In genomic region chr4:159252491-159252890, GRCh38 we compare ENCODE assay signal across 17 cellular contexts.
DNase-seq lines count a peak whose midpoint lies in the region; ATAC-seq and TF ChIP-seq lines count a peak whose summit lies in the region.
"Had no signal": no experiment of that assay in that cellular context is flagged by ENCODE, and none has a peak within 500 bp of the region (broad histone marks: within the 10 kb centered on the region; RNA-seq: fewer than 3 reads in every experiment).

No MANE protein-coding gene starts in this region.

- CTCF ChIA-PET in activated CD8-positive, alpha-beta T cell treated with anti-CD3 and anti-CD28 coated beads, Interleukin-2, amount 10 ng/mL, durations not matched to agents 7 days and 5 days (lab: Charles Lee), result no interaction called here

- H3K4me3 Mint-ChIP-seq in activated CD8-positive, alpha-beta T cell treated with anti-CD3 and anti-CD28 coated beads, Interleukin-2, amount 10 ng/mL, durations not matched to agents 7 days and 5 days, result no peak overlapping the region
- H3K4me3 Mint-ChIP-seq in stimulated activated naive CD8-positive, alpha-beta T cell treated with anti-CD3 and anti-CD28 coated beads, Interleukin-15, amount 100 ng/mL, for 72 hours, result no peak overlapping the region
- H3K4me3 Mint-ChIP-seq: activated naive CD8-positive, alpha-beta T cell; activated T-cell treated with anti-CD3 and anti-CD28 coated beads, Interleukin-2, amount 50 U/mL, for 24 hours had no signal

- H3K36me3 ChIP-seq in right atrium auricular region (no peaks in the 10 kb centered on the region), gastrocnemius medialis (no peaks in the 10 kb centered on the region)

- H3K9me3 Mint-ChIP-seq in activated naive CD4-positive, alpha-beta T cell treated with anti-CD3 and anti-CD28 coated beads, Interleukin-2, amount 50 U/mL, for 72 hours, result no peaks in the 10 kb centered on the region
- H3K9me3 Mint-ChIP-seq in activated CD8-positive, alpha-beta T cell treated with anti-CD3 and anti-CD28 coated beads, Interleukin-2, amount 10 ng/mL, durations not matched to agents 7 days and 5 days (ENCODE audit: insufficient read depth), result peaks cover 3% of the 10 kb centered on the region
- H3K9me3 Mint-ChIP-seq in stimulated activated naive CD8-positive, alpha-beta T cell treated with anti-CD3 and anti-CD28 coated beads, Interleukin-15, amount 100 ng/mL, for 72 hours, result peaks cover 0 to 5% of the 10 kb centered on the region in 2 donors

- POLR2A ChIA-PET in activated CD8-positive, alpha-beta T cell treated with anti-CD3 and anti-CD28 coated beads, Interleukin-2, amount 10 ng/mL, durations not matched to agents 7 days and 5 days (lab: Charles Lee), result no interaction called here

- H3K4me1 ChIP-seq in right atrium auricular region (peaks cover 0 to 41% of the 10 kb centered on the region in 2 donors), gastrocnemius medialis (peaks cover 17 to 23% of the 10 kb centered on the region in 2 donors)

- DNase-seq in SK-MEL-5 (ENCODE audit: low read depth, low spot score) (peak; percentile 35), dorsolateral prefrontal cortex (no peak), right atrium auricular region (ENCODE audit: low spot score) (no peak), gastrocnemius medialis (no peak), mesenteric fat pad (ENCODE audit: low spot score) (no peak)
- no peak for DNase-seq in activated naive CD4-positive, alpha-beta T cell treated with anti-CD3 and anti-CD28 coated beads, Interleukin-2, amount 50 U/mL, for 72 hours (ENCODE audit: low spot score in 2 of 2)
- no peak for DNase-seq in activated CD8-positive, alpha-beta T cell treated with anti-CD3 and anti-CD28 coated beads, Interleukin-2, amount 10 ng/mL, durations not matched to agents 7 days and 5 days
- DNase-seq in stimulated activated naive CD8-positive, alpha-beta T cell treated with anti-CD3 and anti-CD28 coated beads, Interleukin-15, amount 100 ng/mL, for 72 hours, result no peak
- DNase-seq: activated T-cell treated with anti-CD3 and anti-CD28 coated beads, Interleukin-2, amount 50 U/mL, for 24 hours; Caco-2; left colon; NCI-H2029; NCI-H446 treated with DMSO at 0.1 percent for 48 hours; NK-92 treated with Interleukin-12 subunit alpha and Interleukin-12 subunit beta, amount 100 ng/mL, for 24 hours had no signal

- intact Hi-C loops in dorsolateral prefrontal cortex (cut with DNase I) (no loop called here), gastrocnemius medialis (cut with DNase I; ENCODE audit: low total_unique reads) (no loop called here)

- TF ChIP-seq POLR2A in gastrocnemius medialis (IDR thresholded peaks at IDR 0.05), result no peak

- no peaks in the 10 kb centered on the region for H3K27me3 Mint-ChIP-seq in activated CD8-positive, alpha-beta T cell treated with anti-CD3 and anti-CD28 coated beads, Interleukin-2, amount 10 ng/mL, durations not matched to agents 7 days and 5 days (ENCODE audit: low read depth)
- no peaks in the 10 kb centered on the region for H3K27me3 Mint-ChIP-seq in stimulated activated naive CD8-positive, alpha-beta T cell treated with anti-CD3 and anti-CD28 coated beads, Interleukin-15, amount 100 ng/mL, for 72 hours
- H3K27me3 Mint-ChIP-seq: activated naive CD8-positive, alpha-beta T cell; activated T-cell treated with anti-CD3 and anti-CD28 coated beads, Interleukin-2, amount 50 U/mL, for 24 hours had no signal

- H3K4me1 Mint-ChIP-seq in activated CD8-positive, alpha-beta T cell treated with anti-CD3 and anti-CD28 coated beads, Interleukin-2, amount 10 ng/mL, durations not matched to agents 7 days and 5 days (ENCODE audit: low read depth), result peaks cover 2% of the 10 kb centered on the region
- H3K4me1 Mint-ChIP-seq in stimulated activated naive CD8-positive, alpha-beta T cell treated with anti-CD3 and anti-CD28 coated beads, Interleukin-15, amount 100 ng/mL, for 72 hours, result no peaks in the 10 kb centered on the region

- no peak overlapping the region for H3K27ac Mint-ChIP-seq in activated naive CD4-positive, alpha-beta T cell treated with anti-CD3 and anti-CD28 coated beads, Interleukin-2, amount 50 U/mL, for 72 hours
- H3K27ac Mint-ChIP-seq in activated CD8-positive, alpha-beta T cell treated with anti-CD3 and anti-CD28 coated beads, Interleukin-2, amount 10 ng/mL, durations not matched to agents 7 days and 5 days, result no peak overlapping the region
- H3K27ac Mint-ChIP-seq in stimulated activated naive CD8-positive, alpha-beta T cell treated with anti-CD3 and anti-CD28 coated beads, Interleukin-15, amount 100 ng/mL, for 72 hours, result no peak overlapping the region
- H3K27ac Mint-ChIP-seq: activated naive CD8-positive, alpha-beta T cell; activated T-cell treated with anti-CD3 and anti-CD28 coated beads, Interleukin-2, amount 50 U/mL, for 24 hours had no signal

- no peak for TF ChIP-seq CTCF in dorsolateral prefrontal cortex (IDR thresholded peaks at IDR 0.05 in 54 of 56, conservative IDR thresholded peaks at IDR 0.05 in 2 of 56; ENCODE audit: low read depth in 1 of 56, partially characterized antibody in 56 of 56)
- no peak for TF ChIP-seq CTCF in right atrium auricular region (IDR thresholded peaks at IDR 0.05)
- TF ChIP-seq CTCF in gastrocnemius medialis (IDR thresholded peaks at IDR 0.05 in 4 of 5, conservative IDR thresholded peaks at IDR 0.05 in 1 of 5), result no peak

- no peaks in the 10 kb centered on the region for H3K9me3 ChIP-seq in right atrium auricular region
- H3K9me3 ChIP-seq in gastrocnemius medialis, result no peaks in the 10 kb centered on the region
- H3K9me3 ChIP-seq: Caco-2 had no signal

- peak overlapping the region in 56 of 59 donors; percentile 19 to 98 (median 73) for H3K27ac ChIP-seq in dorsolateral prefrontal cortex
- peak overlapping the region; percentile 8 to 52 for H3K27ac ChIP-seq in right atrium auricular region
- peak overlapping the region in 3 of 4 donors; percentile 9 to 32 (median 32) for H3K27ac ChIP-seq in gastrocnemius medialis
- H3K27ac ChIP-seq: HL-60 had no signal

- in situ Hi-C loops in SK-MEL-5 (cut with HindIII; ENCODE audit: low pct_unique_long_range_greater_than_20kb, low sequenced_read_pairs), result no loop called here
- in situ Hi-C loops in gastrocnemius medialis (cut with MboI; ENCODE audit: low sequenced_read_pairs in 4 of 4), result no loop called here

- no peak for ATAC-seq in gastrocnemius medialis
- ATAC-seq in activated naive CD4-positive, alpha-beta T cell treated with anti-CD3 and anti-CD28 coated beads, Interleukin-2, amount 50 U/mL, for 72 hours, result no peak
- no peak for ATAC-seq in activated CD8-positive, alpha-beta T cell treated with anti-CD3 and anti-CD28 coated beads, Interleukin-2, amount 10 ng/mL, durations not matched to agents 7 days and 5 days
- ATAC-seq in stimulated activated naive CD8-positive, alpha-beta T cell treated with anti-CD3 and anti-CD28 coated beads, Interleukin-15, amount 100 ng/mL, for 72 hours, result no peak
- ATAC-seq: K562, left colon had no signal

- peaks cover 15 to 25% of the 10 kb centered on the region in 2 donors for H3K36me3 Mint-ChIP-seq in activated naive CD4-positive, alpha-beta T cell treated with anti-CD3 and anti-CD28 coated beads, Interleukin-2, amount 50 U/mL, for 72 hours
- peaks cover 9% of the 10 kb centered on the region for H3K36me3 Mint-ChIP-seq in activated CD8-positive, alpha-beta T cell treated with anti-CD3 and anti-CD28 coated beads, Interleukin-2, amount 10 ng/mL, durations not matched to agents 7 days and 5 days (ENCODE audit: low read depth)

- H3K4me3 ChIP-seq in dorsolateral prefrontal cortex (peak overlapping the region in 1 of 59 donors; percentile 1), right atrium auricular region (no peak overlapping the region), gastrocnemius medialis (no peak overlapping the region)
- H3K4me3 ChIP-seq: K562 had no signal

- H3K27me3 ChIP-seq in dorsolateral prefrontal cortex (no peaks in the 10 kb centered on the region), right atrium auricular region (no peaks in the 10 kb centered on the region), gastrocnemius medialis (no peaks in the 10 kb centered on the region)
